Comparison of ENCODE assay signal across 11 cellular contexts in the genomic region with DNA sequence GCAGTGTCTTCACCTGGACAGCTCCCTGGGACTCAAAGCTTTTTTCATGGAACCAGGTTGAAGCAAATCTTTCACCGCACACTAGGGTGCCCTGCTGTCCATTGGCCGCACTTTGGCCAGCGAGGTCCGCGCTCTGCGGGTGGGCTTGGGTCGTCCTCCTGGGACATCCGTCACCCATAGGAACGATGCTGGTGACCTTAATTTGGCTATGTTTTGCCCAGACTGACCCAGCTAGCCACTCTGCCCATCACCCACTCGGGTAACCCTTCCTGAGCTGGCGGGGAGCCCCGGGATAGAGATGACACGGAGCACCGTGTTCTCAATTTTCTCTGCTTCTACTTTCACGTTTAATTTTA. TPM values are rescaled to one million over a fixed set of nuclear protein-coding genes. Genes with fewer than 3 reads are reported as not detected.
A peak's percentile ranks its signal among the peaks of the same experiment; 100 is the strongest.
DNase-seq lines count a peak whose midpoint lies in the region; ATAC-seq and TF ChIP-seq lines count a peak whose summit lies in the region.
"Had no signal": no experiment of that assay in that cellular context is flagged by ENCODE, and none has a peak within 500 bp of the region (broad histone marks: within the 10 kb centered on the region; RNA-seq: fewer than 3 reads in every experiment).

No MANE protein-coding gene starts in this region.

- TF ChIP-seq POLR2A in gastroesophageal sphincter (IDR thresholded peaks at IDR 0.05) = no peak

- in situ Hi-C loops in HAP-1 (cut with MboI; ENCODE audit: low sequenced_read_pairs) = no loop called here

- H3K27ac ChIP-seq in gastroesophageal sphincter = peak overlapping the region; percentile 21 to 83 (median 78)
- H3K27ac ChIP-seq in naive thymus-derived CD4-positive, alpha-beta T cell (ENCODE audit: low read depth, low read length) = no peak overlapping the region
- H3K27ac ChIP-seq: cardiac muscle cell had no signal

- no peak for ATAC-seq in activated naive CD4-positive, alpha-beta T cell treated with anti-CD3 and anti-CD28 coated beads, Interleukin-2, amount 50 U/mL, for 72 hours
- ATAC-seq in gastroesophageal sphincter (no peak), GM18867 (IDR thresholded peaks at IDR 0.05; ENCODE audit: unreplicated experiment) (no peak)
- ATAC-seq in naive thymus-derived CD4-positive, alpha-beta T cell = no peak

- H3K4me3 ChIP-seq in gastroesophageal sphincter = peak overlapping the region in 1 of 2 donors; percentile 15
- no peak overlapping the region for H3K4me3 ChIP-seq in naive thymus-derived CD4-positive, alpha-beta T cell (ENCODE audit: low read length)
- no peak overlapping the region for H3K4me3 ChIP-seq in HAP-1
- H3K4me3 ChIP-seq: cardiac muscle cell, MG63 had no signal

- DNase-seq in activated naive CD4-positive, alpha-beta T cell treated with anti-CD3 and anti-CD28 coated beads, Interleukin-2, amount 50 U/mL, for 72 hours (ENCODE audit: low spot score in 2 of 2) = no peak
- DNase-seq in naive thymus-derived CD4-positive, alpha-beta T cell = peak in 1 of 9 donors; percentile 8
- DNase-seq in NCI-H748 (lab: John Stamatoyannopoulos, UW; ENCODE audit: unreplicated experiment) = no peak
- DNase-seq in HAP-1 (ENCODE audit: low spot score in 2 of 2) = no peak
- no peak for DNase-seq in SHP77 (lab: John Stamatoyannopoulos, UW)
- DNase-seq: GF-D8, MG63 had no signal

- POLR2A ChIA-PET in naive thymus-derived CD4-positive, alpha-beta T cell (lab: Charles Lee) = no interaction called here

- H3K27me3 ChIP-seq in gastroesophageal sphincter = no peaks in the 10 kb centered on the region
- H3K27me3 ChIP-seq in naive thymus-derived CD4-positive, alpha-beta T cell (ENCODE audit: control insufficient read depth in 2 of 2, insufficient read depth in 2 of 2, low read length in 2 of 2) = no peaks in the 10 kb centered on the region
- H3K27me3 ChIP-seq in HAP-1 (ENCODE audit: low read depth) = no peaks in the 10 kb centered on the region
- H3K27me3 ChIP-seq: cardiac muscle cell had no signal

- no peaks in the 10 kb centered on the region for H3K27me3 Mint-ChIP-seq in activated naive CD4-positive, alpha-beta T cell treated with anti-CD3 and anti-CD28 coated beads, Interleukin-2, amount 50 U/mL, for 24 hours
- no peaks in the 10 kb centered on the region for H3K27me3 Mint-ChIP-seq in naive thymus-derived CD4-positive, alpha-beta T cell

- H3K27ac Mint-ChIP-seq in activated naive CD4-positive, alpha-beta T cell treated with anti-CD3 and anti-CD28 coated beads, Interleukin-2, amount 50 U/mL, for 24 hours = no peak overlapping the region
- peak overlapping the region in 1 of 2 donors; percentile 54 for H3K27ac Mint-ChIP-seq in activated naive CD4-positive, alpha-beta T cell treated with anti-CD3 and anti-CD28 coated beads, Interleukin-2, amount 50 U/mL, for 72 hours
- peak overlapping the region in 5 of 9 donors; percentile 30 to 92 (median 73) for H3K27ac Mint-ChIP-seq in naive thymus-derived CD4-positive, alpha-beta T cell

- peak overlapping the region; percentile 12 for H3K4me3 Mint-ChIP-seq in activated naive CD4-positive, alpha-beta T cell treated with anti-CD3 and anti-CD28 coated beads, Interleukin-2, amount 50 U/mL, for 24 hours
- peak overlapping the region in 8 of 10 donors; percentile 23 to 76 (median 50) for H3K4me3 Mint-ChIP-seq in naive thymus-derived CD4-positive, alpha-beta T cell

- H3K4me1 ChIP-seq in gastroesophageal sphincter (peaks cover 8 to 45% (median 41%) of the 10 kb centered on the region in 3 donors), HAP-1 (no peaks in the 10 kb centered on the region)
- peaks cover 0 to 6% of the 10 kb centered on the region in 2 donors for H3K4me1 ChIP-seq in naive thymus-derived CD4-positive, alpha-beta T cell (ENCODE audit: control insufficient read depth in 2 of 2, insufficient read depth in 2 of 2, low read length in 2 of 2)

- H3K4me1 Mint-ChIP-seq in activated naive CD4-positive, alpha-beta T cell treated with anti-CD3 and anti-CD28 coated beads, Interleukin-2, amount 50 U/mL, for 24 hours = peaks cover 15% of the 10 kb centered on the region
- H3K4me1 Mint-ChIP-seq in naive thymus-derived CD4-positive, alpha-beta T cell = peaks cover 4 to 21% (median 8%) of the 10 kb centered on the region in 7 donors

- H3K9me3 ChIP-seq in gastroesophageal sphincter = no peaks in the 10 kb centered on the region
- no peaks in the 10 kb centered on the region for H3K9me3 ChIP-seq in naive thymus-derived CD4-positive, alpha-beta T cell (ENCODE audit: control insufficient read depth in 2 of 3, low read length in 3 of 3)
- no peaks in the 10 kb centered on the region for H3K9me3 ChIP-seq in HAP-1
- H3K9me3 ChIP-seq: MG63 had no signal

- no peak for TF ChIP-seq CTCF in gastroesophageal sphincter (IDR thresholded peaks at IDR 0.05)

- H3K9me3 Mint-ChIP-seq in activated naive CD4-positive, alpha-beta T cell treated with anti-CD3 and anti-CD28 coated beads, Interleukin-2, amount 50 U/mL, for 24 hours = no peaks in the 10 kb centered on the region
- H3K9me3 Mint-ChIP-seq in activated naive CD4-positive, alpha-beta T cell treated with anti-CD3 and anti-CD28 coated beads, Interleukin-2, amount 50 U/mL, for 72 hours = no peaks in the 10 kb centered on the region
- no peaks in the 10 kb centered on the region for H3K9me3 Mint-ChIP-seq in naive thymus-derived CD4-positive, alpha-beta T cell

- CTCF ChIA-PET in naive thymus-derived CD4-positive, alpha-beta T cell (lab: Charles Lee) = no interaction called here

- no peak for TF ChIP-seq EP300 in gastroesophageal sphincter (IDR thresholded peaks at IDR 0.05)

- H3K36me3 Mint-ChIP-seq in activated naive CD4-positive, alpha-beta T cell treated with anti-CD3 and anti-CD28 coated beads, Interleukin-2, amount 50 U/mL, for 24 hours = no peaks in the 10 kb centered on the region
- no peaks in the 10 kb centered on the region for H3K36me3 Mint-ChIP-seq in activated naive CD4-positive, alpha-beta T cell treated with anti-CD3 and anti-CD28 coated beads, Interleukin-2, amount 50 U/mL, for 72 hours
- no peaks in the 10 kb centered on the region for H3K36me3 Mint-ChIP-seq in naive thymus-derived CD4-positive, alpha-beta T cell

- 55 to 57% methylated on average over 9 to 15 of the region's 15 CpGs for WGBS in gastroesophageal sphincter (ENCODE audit: low coverage in 1 of 2), 2 donors

- H3K36me3 ChIP-seq in gastroesophageal sphincter (peaks cover 0 to 3% of the 10 kb centered on the region in 2 donors), HAP-1 (replicated peaks) (no peaks in the 10 kb centered on the region; the same call in none of the 2 replicates)
- no peaks in the 10 kb centered on the region for H3K36me3 ChIP-seq in naive thymus-derived CD4-positive, alpha-beta T cell (ENCODE audit: control insufficient read depth in 2 of 3, insufficient read depth in 3 of 3, low read length in 3 of 3)
- H3K36me3 ChIP-seq: cardiac muscle cell, MG63 had no signal

- intact Hi-C loops in naive thymus-derived CD4-positive, alpha-beta T cell (cut with micrococcal nuclease) = loop anchor here in 1 of 2 donors (5.0 kb wide), 1 partner anchor 84 kb away; no protein-coding TSS in a partner anchor

RNA-seq across cellular contexts. Expression of gene ZDHHC11B, which starts 25.9 kb away (rescaled TPM):
- total RNA-seq in activated naive CD4-positive, alpha-beta T cell treated with anti-CD3 and anti-CD28 coated beads, Interleukin-2, amount 50 U/mL, for 72 hours = 1 to 10 TPM in 1 of 2 donors, not detected in 1; 1.4 TPM
- total RNA-seq in gastroesophageal sphincter = 10 to 100 TPM in 1 of 4 donors, 1 to 10 TPM in 3; 3.1 to 14.3 (median 6.9) TPM
- total RNA-seq in naive thymus-derived CD4-positive, alpha-beta T cell = 1 to 10 TPM in 3 of 5 experiments, under 1 TPM in 1, not detected in 1; 0.81 to 5.5 (median 1.4) TPM
- polyA plus RNA-seq in naive thymus-derived CD4-positive, alpha-beta T cell = under 1 TPM in 1 of 2 donors, not detected in 1; 0.13 TPM
